In genomic region chr15:78666010-78666409, GRCh38 we compare ENCODE assay signal across 32 cellular contexts. TPM values are rescaled to one million over a fixed set of nuclear protein-coding genes. Genes with fewer than 3 reads are reported as not detected.
"Had no signal": no experiment of that assay in that cellular context is flagged by ENCODE, and none has a peak within 500 bp of the region (broad histone marks: within the 10 kb centered on the region; RNA-seq: fewer than 3 reads in every experiment).

No MANE protein-coding gene starts in this region.

- H3K27me3 ChIP-seq: colonic mucosa, esophagus squamous epithelium, gastrocnemius medialis, left lung had no signal

- H3K4me3 Mint-ChIP-seq: dendritic cell treated with granulocyte-macrophage colony-stimulating factor and Interleukin-4, amounts not matched to agents 40 ng/mL and 50 ng/mL, for 4 days; effector memory CD8-positive, alpha-beta T cell; endodermal cell; mesothelial cell of epicardium had no signal

- H3K27ac Mint-ChIP-seq: dendritic cell treated with granulocyte-macrophage colony-stimulating factor and Interleukin-4, amounts not matched to agents 40 ng/mL and 50 ng/mL, for 4 days; effector memory CD8-positive, alpha-beta T cell; endodermal cell; mesothelial cell of epicardium had no signal

- FAIRE-seq: endometrium, islet of Langerhans, keratinocyte had no signal

- DNase-seq: colonic mucosa; cortex of kidney; effector CD8-positive, alpha-beta T cell; effector memory CD8-positive, alpha-beta T cell; endodermal cell; erythroblast; esophagus squamous epithelium; foreskin fibroblast; foreskin melanocyte; gastrocnemius medialis; glutamatergic neuron; head of caudate nucleus; heart right ventricle; hippocampal formation; left cardiac atrium; left lung; left ventricle myocardium superior; lower lobe of right lung; mesenchymal stem cell; mucosa of descending colon had no signal

- H3K9me3 Mint-ChIP-seq: dendritic cell treated with granulocyte-macrophage colony-stimulating factor and Interleukin-4, amounts not matched to agents 40 ng/mL and 50 ng/mL, for 4 days; effector memory CD8-positive, alpha-beta T cell; endodermal cell; mesothelial cell of epicardium had no signal

- H3K36me3 ChIP-seq: colonic mucosa, esophagus squamous epithelium, gastrocnemius medialis, heart right ventricle, left lung, lower lobe of right lung had no signal

- H3K4me1 ChIP-seq: colonic mucosa, esophagus squamous epithelium, gastrocnemius medialis, left lung, lower lobe of right lung had no signal

- ATAC-seq: effector memory CD8-positive, alpha-beta T cell; esophagus mucosa; gastrocnemius medialis; heart right ventricle; left cardiac atrium; left lung; left ventricle myocardium superior; lower lobe of right lung; mucosa of descending colon had no signal

- H3K36me3 Mint-ChIP-seq: mesothelial cell of epicardium had no signal

- H3K9me3 ChIP-seq: colonic mucosa, esophagus squamous epithelium, gastrocnemius medialis, heart right ventricle, left lung, lower lobe of right lung, mucosa of descending colon had no signal

- H3K27ac ChIP-seq: colonic mucosa, epithelial cell of prostate, esophagus squamous epithelium, gastrocnemius medialis, heart right ventricle, left lung, lower lobe of right lung had no signal

- H3K4me3 ChIP-seq: colonic mucosa, esophagus squamous epithelium, gastrocnemius medialis, heart right ventricle, left lung, lower lobe of right lung, mucosa of descending colon had no signal

RNA-seq across cellular contexts. Expression of gene CHRNB4, which starts 25.0 kb away (rescaled TPM):
- total RNA-seq: dermis microvascular lymphatic vessel endothelial cell, gastrocnemius medialis, glomerular endothelial cell, left lung, left ventricle myocardium superior, lower lobe of right lung, lung microvascular endothelial cell, mesenteric fat pad, myocyte had no signal

RNA-seq across cellular contexts. Expression of gene CHRNA3, which starts 45.2 kb away (rescaled TPM):
- total RNA-seq: dermis microvascular lymphatic vessel endothelial cell, glomerular endothelial cell, left ventricle myocardium superior, lung microvascular endothelial cell, mesenteric fat pad had no signal
- polyA plus RNA-seq: keratinocyte had no signal
